Comparison of ENCODE assay signal across 11 cellular contexts in genomic region chr3:81723732-81724313, GRCh38. TPM values are rescaled to one million over a fixed set of nuclear protein-coding genes. Genes with fewer than 3 reads are reported as not detected.
A peak's percentile ranks its signal among the peaks of the same experiment; 100 is the strongest.
DNase-seq lines count a peak whose midpoint lies in the region; ATAC-seq and TF ChIP-seq lines count a peak whose summit lies in the region.
"Had no signal": no experiment of that assay in that cellular context is flagged by ENCODE, and none has a peak within 500 bp of the region (broad histone marks: within the 10 kb centered on the region; RNA-seq: fewer than 3 reads in every experiment).

No MANE protein-coding gene starts in this region.

- H3K9me3 ChIP-seq in T-helper 17 cell (ENCODE audit: control insufficient read depth, low read length, poor library complexity, severe bottlenecking): no peaks in the 10 kb centered on the region
- no peaks in the 10 kb centered on the region for H3K9me3 ChIP-seq in thoracic aorta

- no peak overlapping the region for H2BK120ac ChIP-seq in mesendoderm (ENCODE audit: low read depth, low read length)

- H3K79me1 ChIP-seq in mesendoderm (ENCODE audit: low read length): no peaks in the 10 kb centered on the region

- H3K36me3 ChIP-seq in thoracic aorta: no peaks in the 10 kb centered on the region
- H3K36me3 ChIP-seq in mesendoderm (ENCODE audit: control insufficient read depth, insufficient read depth, low read length): no peaks in the 10 kb centered on the region

- H2BK5ac ChIP-seq in mesendoderm (ENCODE audit: low read length): no peak overlapping the region

- H3K4me3 ChIP-seq in thoracic aorta (peak overlapping the region; percentile 35), mesendoderm (ENCODE audit: low read length) (no peak overlapping the region)

- no peak overlapping the region for H2BK15ac ChIP-seq in mesendoderm (replicated peaks; ENCODE audit: low read depth)

- no peak overlapping the region for H2AK5ac ChIP-seq in mesendoderm (ENCODE audit: low read length)

- no peak for TF ChIP-seq CTCF in thoracic aorta (IDR thresholded peaks at IDR 0.05)

- no peak overlapping the region for H3K9ac ChIP-seq in mesendoderm (ENCODE audit: low read length)

- H4K8ac ChIP-seq in mesendoderm (ENCODE audit: low read depth, low read length): no peak overlapping the region

- H3K4me1 ChIP-seq in thoracic aorta (ENCODE audit: control insufficient read depth in 1 of 2, low read depth in 2 of 2) (peaks cover 24 to 28% of the 10 kb centered on the region in 2 donors), mesendoderm (ENCODE audit: control insufficient read depth, low read depth, low read length) (no peaks in the 10 kb centered on the region)

- peaks cover 7% of the 10 kb centered on the region for H3K4me1 Mint-ChIP-seq in T-helper 17 cell

- peaks cover 2% of the 10 kb centered on the region for H3K36me3 Mint-ChIP-seq in T-helper 17 cell (ENCODE audit: low read depth)

- intact Hi-C loops in left ventricle myocardium superior (cut with micrococcal nuclease): no loop called here

- no peak overlapping the region for H4K5ac ChIP-seq in mesendoderm (ENCODE audit: low read length)

- H3K27ac ChIP-seq in thoracic aorta: peak overlapping the region; percentile 18 to 30
- no peak overlapping the region for H3K27ac ChIP-seq in mesendoderm (ENCODE audit: low read depth, low read length)

- no peak overlapping the region for H3K18ac ChIP-seq in mesendoderm (ENCODE audit: low read length)

- H3K4me2 ChIP-seq in mesendoderm (ENCODE audit: low read length): no peak overlapping the region

- no peaks in the 10 kb centered on the region for H3K79me2 ChIP-seq in mesendoderm (ENCODE audit: control insufficient read depth, insufficient read depth, low read length)

- DNase-seq in NCI-H510A treated with DMSO at 0.1 percent for 48 hours (lab: John Stamatoyannopoulos, UW): peak; percentile 31
- no peak for DNase-seq in NCI-H510A (lab: John Stamatoyannopoulos, UW)
- DNase-seq in T-helper 17 cell: no peak
- DNase-seq in left ventricle myocardium superior: no peak
- DNase-seq in thoracic aorta (ENCODE audit: low spot score): no peak
- no peak for DNase-seq in mesendoderm
- DNase-seq in putamen (ENCODE audit: low spot score): no peak
- DNase-seq: occipital lobe had no signal

- no peaks in the 10 kb centered on the region for H3K27me3 Mint-ChIP-seq in T-helper 17 cell
- H3K27me3 Mint-ChIP-seq: B cell; dendritic cell treated with granulocyte-macrophage colony-stimulating factor and Interleukin-4, amounts not matched to agents 40 ng/mL and 50 ng/mL, for 4 days had no signal

- H3K27ac Mint-ChIP-seq in T-helper 17 cell: peak overlapping the region; percentile 24
- H3K27ac Mint-ChIP-seq: B cell; dendritic cell treated with granulocyte-macrophage colony-stimulating factor and Interleukin-4, amounts not matched to agents 40 ng/mL and 50 ng/mL, for 4 days had no signal

- H3K23ac ChIP-seq in mesendoderm (ENCODE audit: low read length): no peak overlapping the region

- no CpG with 5 or more reads among the region's 4 CpGs for WGBS in mesendoderm (ENCODE audit: extremely low coverage, insufficient coverage, low lambda C conversion rate)

- no peak overlapping the region for H3K4ac ChIP-seq in mesendoderm (ENCODE audit: low read depth, low read length)

- H3K27me3 ChIP-seq in thoracic aorta (replicated peaks; ENCODE audit: insufficient read depth) (no peaks in the 10 kb centered on the region), mesendoderm (ENCODE audit: insufficient read depth, low read length, poor library complexity) (no peaks in the 10 kb centered on the region)

- no peak for ATAC-seq in T-helper 17 cell
- ATAC-seq in left ventricle myocardium superior: peak; percentile 76
- no peak for ATAC-seq in thoracic aorta (ENCODE audit: insufficient number of reproducible peaks, low FRiP score, low read depth)
- ATAC-seq in HG03565 (IDR thresholded peaks at IDR 0.05; ENCODE audit: unreplicated experiment): no peak

- H3K4me3 Mint-ChIP-seq in T-helper 17 cell: no peak overlapping the region
- H3K4me3 Mint-ChIP-seq: B cell; dendritic cell treated with granulocyte-macrophage colony-stimulating factor and Interleukin-4, amounts not matched to agents 40 ng/mL and 50 ng/mL, for 4 days had no signal

- H3K56ac ChIP-seq in mesendoderm (ENCODE audit: low read length): no peak overlapping the region

RNA-seq across cellular contexts. Expression of gene GBE1, which starts 37.6 kb away (rescaled TPM):
- 1 to 10 TPM; 8.0 to 8.6 TPM for total RNA-seq in T-helper 17 cell
- total RNA-seq in left ventricle myocardium superior: 72.4 TPM
- 10 to 100 TPM; 60.1 to 67.1 TPM for total RNA-seq in thoracic aorta
- polyA plus RNA-seq in mesendoderm (2013, experiment 1 of 2): 4.9 TPM
- polyA plus RNA-seq in mesendoderm (2013, experiment 2 of 2): 4.7 TPM
